In the genomic region with DNA sequence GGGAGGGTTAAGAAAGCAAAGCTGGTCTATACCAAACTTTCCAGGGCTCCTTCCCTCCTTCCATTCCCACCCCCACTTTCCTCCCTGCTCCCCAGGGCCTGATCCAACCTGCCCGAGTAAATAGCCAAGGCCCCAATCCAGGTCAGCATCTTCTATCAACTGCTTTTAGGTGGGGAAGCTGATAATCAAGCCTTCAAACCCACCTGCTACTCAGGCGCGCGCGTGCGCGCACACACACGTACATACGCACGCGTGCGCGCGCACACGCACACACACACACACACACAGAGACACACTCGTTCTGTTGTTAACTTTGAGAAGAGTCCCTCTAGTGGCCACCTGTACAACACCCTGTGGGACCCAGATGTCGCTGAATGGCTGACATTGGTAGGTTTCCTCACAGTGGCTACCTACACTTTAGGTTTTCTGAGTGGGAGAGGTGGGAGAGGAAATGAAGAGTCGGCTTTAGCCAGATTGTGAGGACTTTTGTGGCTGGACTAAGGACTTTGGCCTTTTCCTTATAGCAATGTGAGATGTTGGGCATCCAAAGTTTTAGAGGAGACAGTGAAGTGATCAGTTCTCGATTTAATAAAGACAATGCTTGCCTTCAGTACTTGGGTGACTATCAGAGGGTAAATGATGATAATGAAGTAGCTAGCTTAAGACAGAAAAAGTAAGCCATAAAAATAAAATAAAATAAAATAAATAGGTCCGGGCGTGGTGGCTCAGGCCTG, we compare ENCODE assay signal across 8 cellular contexts. TPM values are rescaled to one million over a fixed set of nuclear protein-coding genes. Genes with fewer than 3 reads are reported as not detected.
DNase-seq lines count a peak whose midpoint lies in the region; ATAC-seq, FAIRE-seq and TF ChIP-seq lines count a peak whose summit lies in the region.

No MANE protein-coding gene starts in this region.

- H3K36me3 ChIP-seq in K562 (ENCODE audit: control insufficient read depth, insufficient read depth, low read length) (no peaks in the 10 kb centered on the region), keratinocyte (ENCODE audit: control insufficient read depth in 2 of 2, extremely low read depth in 1 of 2, insufficient read depth in 2 of 2, low read length in 2 of 2) (no peaks in the 10 kb centered on the region)

- WGBS in K562 (ENCODE audit: insufficient coverage, low coverage, missing lambda C conversion rate): 4% methylated on average over 21 of the region's 21 CpGs

- no peaks in the 10 kb centered on the region for H3K79me2 ChIP-seq in K562 (ENCODE audit: control insufficient read depth, insufficient read depth, low read length)
- H3K79me2 ChIP-seq in keratinocyte (ENCODE audit: control insufficient read depth, insufficient read depth, low read length): no peaks in the 10 kb centered on the region

- BruUV-seq in K562 (replicated peaks; lab: Mats Ljungman, UMichigan): no TSS peak

- no peak for DNase-seq in Right ventricle myocardium inferior (ENCODE audit: missing footprints)
- DNase-seq in cardiac septum (ENCODE audit: low spot score): no peak
- peak; percentile 45 for DNase-seq in KBM-7
- peak; percentile 26 for DNase-seq in T-helper 9 cell
- DNase-seq in K562 (ENCODE audit: extremely low read depth in 1 of 4, low spot score in 3 of 4): peak; percentile 62 to 77 (median 64)
- DNase-seq in keratinocyte (ENCODE audit: low read depth, low spot score): peak; percentile 19
- DNase-seq in stimulated activated CD4-positive, alpha-beta T cell treated with anti-CD3 and anti-CD28 coated beads, Interleukin-4, amount 100 ng/mL, for 24 hours: peak; percentile 46

- FAIRE-seq in K562 (lab: Jason Lieb, UNC): peak; percentile 86
- FAIRE-seq in keratinocyte (lab: Jason Lieb, UNC): peak; percentile 84

- in situ Hi-C loops in KBM-7 (cut with MboI; ENCODE audit: low pct_unique_long_range_greater_than_20kb, low sequenced_read_pairs) (no loop called here), K562 (cut with MboI) (no loop called here)

- dilution Hi-C loops in keratinocyte (cut with MboI; ENCODE audit: extremely low pct_ligation_motif_present, low sequenced_read_pairs): no loop called here

- CTCF ChIA-PET in K562 (lab: Yijun Ruan, JAX; ENCODE audit: low intra/inter-chr PET ratio): no interaction called here

- no peak overlapping the region for H3K27ac ChIP-seq in K562 (ENCODE audit: extremely low read depth, low read depth, low read length)
- H3K27ac ChIP-seq in keratinocyte (ENCODE audit: control insufficient read depth, insufficient read depth, low read length): no peak overlapping the region

- POLR2A ChIA-PET in K562 (lab: Yijun Ruan, JAX): no interaction called here

- peak overlapping the region; percentile 51 for H3K4me2 ChIP-seq in K562 (ENCODE audit: insufficient read depth, low read length)
- peak overlapping the region; percentile 56 for H3K4me2 ChIP-seq in keratinocyte (ENCODE audit: control insufficient read depth, extremely low read depth, insufficient read depth, low read depth, low read length)

- peak; percentile 42 for ATAC-seq in Right ventricle myocardium inferior
- ATAC-seq in K562: peak; percentile 96
- ATAC-seq in HG03135 (IDR thresholded peaks at IDR 0.05; ENCODE audit: unreplicated experiment): no peak

- no peaks in the 10 kb centered on the region for H3K9me3 ChIP-seq in K562 (replicated peaks; ENCODE audit: control insufficient read depth, insufficient read depth, low read depth, low read length)
- no peaks in the 10 kb centered on the region for H3K9me3 ChIP-seq in keratinocyte (ENCODE audit: control insufficient read depth, low read depth, low read length)

- H2AFZ ChIP-seq in K562 (ENCODE audit: low read depth, low read length): peak overlapping the region; percentile 38; the same call in 1 of the 2 replicates
- no peak overlapping the region for H2AFZ ChIP-seq in keratinocyte (ENCODE audit: control insufficient read depth, low read length)

- peak; percentile 63 to 82 (median 66) for TF ChIP-seq CTCF in K562 (IDR thresholded peaks at IDR 0.05 in 2 of 3, conservative IDR thresholded peaks at IDR 0.05 in 1 of 3; ENCODE audit: insufficient read depth in 2 of 3, low read depth in 1 of 3, low read length in 3 of 3)
- TF ChIP-seq CTCF in keratinocyte (optimal IDR thresholded peaks at IDR 0.05 in 1 of 3, IDR thresholded peaks at IDR 0.05 in 1 of 3, conservative IDR thresholded peaks at IDR 0.05 in 1 of 3; ENCODE audit: extremely low read depth in 1 of 3, insufficient read depth in 2 of 3, low read length in 3 of 3): peak; percentile 85 to 91 (median 85)

- H3K4me3 ChIP-seq in K562: no peak overlapping the region
- H3K4me3 ChIP-seq in keratinocyte (ENCODE audit: control insufficient read depth in 2 of 3, extremely low read depth in 1 of 3, insufficient read depth in 2 of 3, low read depth in 1 of 3, low read length in 3 of 3): peak overlapping the region in 1 of 3 experiments; percentile 18

- TF ChIP-seq POLR2A in K562 (conservative IDR thresholded peaks at IDR 0.05): no peak

- peak in 1 of 2 experiments; percentile 59; a peak in 3 of 4 replicates for TF ChIP-seq RAD21 in K562 (CRISPR knock-in tag; conservative IDR thresholded peaks at IDR 0.05 in 1 of 2, IDR thresholded peaks at IDR 0.05 in 1 of 2)

- H4K20me1 ChIP-seq in K562 (replicated peaks; ENCODE audit: control insufficient read depth, insufficient read depth, low read length): no peaks in the 10 kb centered on the region
- H4K20me1 ChIP-seq in keratinocyte (ENCODE audit: control insufficient read depth, extremely low read depth, insufficient read depth, low read length): no peaks in the 10 kb centered on the region

- H3K9ac ChIP-seq in K562 (ENCODE audit: insufficient read depth in 1 of 2, low read depth in 2 of 2, low read length in 2 of 2): no peak overlapping the region
- no peak overlapping the region for H3K9ac ChIP-seq in keratinocyte (ENCODE audit: control insufficient read depth, extremely low read depth, insufficient read depth, low read length)

- no peaks in the 10 kb centered on the region for H3K9me1 ChIP-seq in K562 (ENCODE audit: control insufficient read depth, insufficient read depth, low read length)
- no peaks in the 10 kb centered on the region for H3K9me1 ChIP-seq in keratinocyte (ENCODE audit: control insufficient read depth, extremely low read depth, insufficient read depth, low read length)

- intact Hi-C loops in Right ventricle myocardium inferior (cut with DNase I): no loop called here
- intact Hi-C loops in cardiac septum (cut with DNase I): no loop called here
- intact Hi-C loops in K562 (cut with micrococcal nuclease): no loop called here

- H3K27me3 ChIP-seq in K562 (ENCODE audit: control insufficient read depth in 2 of 2, insufficient read depth in 2 of 2, low read length in 2 of 2) (peaks cover 12 to 33% of the 10 kb centered on the region in 2 experiments), keratinocyte (ENCODE audit: control insufficient read depth, extremely low read depth, insufficient read depth, low read length) (no peaks in the 10 kb centered on the region)

- no peak for TF ChIP-seq EP300 in K562 (IDR thresholded peaks at IDR 0.05; ENCODE audit: low read length)

- H3K4me1 ChIP-seq in K562 (replicated peaks in 1 of 2; ENCODE audit: control insufficient read depth in 2 of 2, insufficient read depth in 2 of 2, low read length in 2 of 2) (no peaks in the 10 kb centered on the region), keratinocyte (ENCODE audit: control insufficient read depth, extremely low read depth, insufficient read depth, low read length) (no peaks in the 10 kb centered on the region)

TF ChIP-seq in K562, 482 proteins besides CTCF, POLR2A, EP300 and RAD21 (continues in another document):
- TF ChIP-seq, protein P1, sequence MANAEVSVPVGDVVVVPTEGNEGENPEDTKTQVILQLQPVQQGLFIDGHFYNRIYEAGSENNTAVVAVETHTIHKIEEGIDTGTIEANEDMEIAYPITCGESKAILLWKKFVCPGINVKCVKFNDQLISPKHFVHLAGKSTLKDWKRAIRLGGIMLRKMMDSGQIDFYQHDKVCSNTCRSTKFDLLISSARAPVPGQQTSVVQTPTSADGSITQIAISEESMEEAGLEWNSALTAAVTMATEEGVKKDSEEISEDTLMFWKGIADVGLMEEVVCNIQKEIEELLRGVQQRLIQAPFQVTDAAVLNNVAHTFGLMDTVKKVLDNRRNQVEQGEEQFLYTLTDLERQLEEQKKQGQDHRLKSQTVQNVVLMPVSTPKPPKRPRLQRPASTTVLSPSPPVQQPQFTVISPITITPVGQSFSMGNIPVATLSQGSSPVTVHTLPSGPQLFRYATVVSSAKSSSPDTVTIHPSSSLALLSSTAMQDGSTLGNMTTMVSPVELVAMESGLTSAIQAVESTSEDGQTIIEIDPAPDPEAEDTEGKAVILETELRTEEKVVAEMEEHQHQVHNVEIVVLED (CRISPR knock-in tag; IDR thresholded peaks at IDR 0.05): peak; percentile 77

RNA-seq across cellular contexts. Expression of a gene that starts 45.4 kb away (rescaled TPM):
- total RNA-seq in Right ventricle myocardium inferior (51.6 TPM), cardiac septum (32.9 TPM), K562 (2014; rRNA removed) (0.14 and 1.9 TPM in 2 replicates), K562 (2014; rRNA removed; fragmentation: Illumina TruSeq; extraction: Trizol) (0.22 and 0.45 TPM in 2 replicates), K562 (2015; rRNA removed; fragmentation: Illumina TruSeq; extraction: Trizol) (0.30 and 0.62 TPM in 2 replicates), K562 (2021) (0.44 and 0.58 TPM in 2 replicates)
- total RNA-seq in K562 (2011; cell fraction: chromatin; rRNA removed; ENCODE audit: low replicate concordance): 1.00 and 2.6 TPM in 2 replicates
- total RNA-seq in K562 (2011; cell fraction: nucleolus; rRNA removed): 0.33 and 0.53 TPM in 2 replicates
- total RNA-seq in K562 (2011; cell fraction: nucleoplasm; rRNA removed): 0.53 and 1.1 TPM in 2 replicates
- polyA plus RNA-seq in K562 (2011; rRNA removed) (0.15 and 0.27 TPM in 2 replicates), K562 (2014; fragmentation: Illumina TruSeq; extraction: Trizol) (0.15 and 0.49 TPM in 2 replicates), K562 (2014; fragmentation: Nextera tagmentation; extraction: Ambion mirVana) (under 1 TPM; 0.03 to 0.10 TPM), K562 (2014; rRNA removed) (0.12 and 0.22 TPM in 2 replicates), keratinocyte (6.4 to 12.1 TPM (median 8.1 TPM) in 3 replicates)
- 0.25 and 0.42 TPM in 2 replicates for polyA plus RNA-seq in K562 (2011; cell fraction: cytosol; rRNA removed)
- polyA plus RNA-seq in K562 (2011; cell fraction: nucleus; rRNA removed): 0.29 and 0.40 TPM in 2 replicates
- 0.69 and 1.3 TPM in 2 replicates for polyA plus RNA-seq in K562 (2012)
- polyA minus RNA-seq in K562 (2011; rRNA and poly(A)+ RNA removed): 0.60 and 0.84 TPM in 2 replicates
- 0.57 and 0.64 TPM in 2 replicates for polyA minus RNA-seq in K562 (2011; cell fraction: cytosol; rRNA and poly(A)+ RNA removed)
- polyA minus RNA-seq in K562 (2011; cell fraction: nucleus; rRNA and poly(A)+ RNA removed): 1.3 and 1.5 TPM in 2 replicates
- polyA plus RNA-seq in keratinocyte (2011; ENCODE audit: low read depth): 1.6 TPM
- polyA plus RNA-seq in keratinocyte (2011; cell fraction: cytosol; rRNA removed): 6.0 and 8.0 TPM in 2 replicates
- polyA plus RNA-seq in keratinocyte (2011; cell fraction: nucleus; rRNA removed): 13.2 and 16.2 TPM in 2 replicates
- polyA plus RNA-seq in keratinocyte (2012; ENCODE audit: low replicate concordance): 1.2 and 9.8 TPM in 2 replicates
- polyA minus RNA-seq in keratinocyte: 20.0 to 28.4 TPM (median 22.8 TPM) in 3 replicates
- 10.6 TPM for polyA minus RNA-seq in keratinocyte (2011; cell fraction: cytosol; rRNA and poly(A)+ RNA removed)
- 17.5 and 27.5 TPM in 2 replicates for polyA minus RNA-seq in keratinocyte (2011; cell fraction: nucleus; rRNA and poly(A)+ RNA removed)

Comparison
In these comparisons a context has a peak if more than half of its experiments do, and no peak if none do; other contexts are left out.
1. DNase-seq: peak in KBM-7 (single experiment), T-helper 9 cell (single experiment), K562 (4 of 4), keratinocyte (single experiment) and stimulated activated CD4-positive, alpha-beta T cell treated with anti-CD3 and anti-CD28 coated beads, Interleukin-4, amount 100 ng/mL, for 24 hours (single experiment); none in Right ventricle myocardium inferior (single experiment) and cardiac septum (single experiment).